In genomic region chr11:112157274-112157766, GRCh38 we compare ENCODE assay signal across 9 cellular contexts. TPM values are rescaled to one million over a fixed set of nuclear protein-coding genes. Genes with fewer than 3 reads are reported as not detected.
DNase-seq lines count a peak whose midpoint lies in the region; ATAC-seq, FAIRE-seq and TF ChIP-seq lines count a peak whose summit lies in the region.
"Had no signal": no experiment of that assay in that cellular context is flagged by ENCODE, and none has a peak within 500 bp of the region (broad histone marks: within the 10 kb centered on the region; RNA-seq: fewer than 3 reads in every experiment).

No MANE protein-coding gene starts in this region.

- H3K27ac Mint-ChIP-seq in activated CD4-positive, alpha-beta T cell treated with anti-CD3 and anti-CD28 coated beads for 36 hours = no peak overlapping the region
- H3K27ac Mint-ChIP-seq in stimulated activated effector memory CD8-positive, alpha-beta T cell treated with anti-CD3 and anti-CD28 coated beads, Interleukin-12 subunit alpha, Interleukin-12 subunit beta, amount 100 ng/mL, for 72 hours = no peak overlapping the region

- H3K4me3 Mint-ChIP-seq in activated CD4-positive, alpha-beta T cell treated with anti-CD3 and anti-CD28 coated beads for 36 hours = no peak overlapping the region
- H3K4me3 Mint-ChIP-seq in stimulated activated effector memory CD8-positive, alpha-beta T cell treated with anti-CD3 and anti-CD28 coated beads, Interleukin-12 subunit alpha, Interleukin-12 subunit beta, amount 100 ng/mL, for 72 hours = no peak overlapping the region

- H3K27me3 Mint-ChIP-seq in activated CD4-positive, alpha-beta T cell treated with anti-CD3 and anti-CD28 coated beads for 36 hours = peaks cover 7% of the 10 kb centered on the region

- intact Hi-C loops in activated CD4-positive, alpha-beta T cell treated with anti-CD3 and anti-CD28 coated beads for 36 hours (cut with DNase I, micrococcal nuclease) = no loop called here

- no peak for DNase-seq in activated CD4-positive, alpha-beta T cell treated with anti-CD3 and anti-CD28 coated beads for 36 hours
- DNase-seq in activated CD4-positive, alpha-beta T cell treated with anti-CD3 and anti-CD28 coated beads for 1 hour = no peak
- DNase-seq in SIG-M5 (lab: John Stamatoyannopoulos, UW) = peak; percentile 49
- peak; percentile 99 for DNase-seq in fibroblast of villous mesenchyme (ENCODE audit: low read depth)
- no peak for DNase-seq in stimulated activated effector memory CD8-positive, alpha-beta T cell treated with anti-CD3 and anti-CD28 coated beads, Interleukin-12 subunit alpha, Interleukin-12 subunit beta, amount 100 ng/mL, for 72 hours (ENCODE audit: low spot score in 2 of 2)
- DNase-seq in frontal cortex (ENCODE audit: low spot score in 2 of 2) = no peak
- no peak for DNase-seq in hypothalamus (lab: John Stamatoyannopoulos, UW)
- DNase-seq in DMS 273 treated with DMSO at 0.1 percent for 48 hours (lab: John Stamatoyannopoulos, UW) = no peak

- CTCF ChIA-PET in activated CD4-positive, alpha-beta T cell treated with anti-CD3 and anti-CD28 coated beads for 36 hours (lab: Charles Lee) = no interaction called here

- no peak for FAIRE-seq in frontal cortex (lab: Jason Lieb, UNC)

- H3K4me3 ChIP-seq in fibroblast of villous mesenchyme (ENCODE audit: low read depth, low read length) = no peak overlapping the region
- H3K4me3 ChIP-seq: BLaER1 had no signal

- no peak for TF ChIP-seq CTCF in fibroblast of villous mesenchyme (IDR thresholded peaks at IDR 0.05; ENCODE audit: insufficient read depth, low read depth, low read length)

- no peaks in the 10 kb centered on the region for H3K9me3 Mint-ChIP-seq in activated CD4-positive, alpha-beta T cell treated with anti-CD3 and anti-CD28 coated beads for 36 hours (ENCODE audit: low read depth)
- no peaks in the 10 kb centered on the region for H3K9me3 Mint-ChIP-seq in stimulated activated effector memory CD8-positive, alpha-beta T cell treated with anti-CD3 and anti-CD28 coated beads, Interleukin-12 subunit alpha, Interleukin-12 subunit beta, amount 100 ng/mL, for 72 hours

- ATAC-seq in activated CD4-positive, alpha-beta T cell treated with anti-CD3 and anti-CD28 coated beads for 36 hours = peak; percentile 78
- peak; percentile 98 for ATAC-seq in stimulated activated effector memory CD8-positive, alpha-beta T cell treated with anti-CD3 and anti-CD28 coated beads, Interleukin-12 subunit alpha, Interleukin-12 subunit beta, amount 100 ng/mL, for 72 hours

- H3K36me3 Mint-ChIP-seq in activated CD4-positive, alpha-beta T cell treated with anti-CD3 and anti-CD28 coated beads for 36 hours (ENCODE audit: low read depth) = no peaks in the 10 kb centered on the region
- no peaks in the 10 kb centered on the region for H3K36me3 Mint-ChIP-seq in stimulated activated effector memory CD8-positive, alpha-beta T cell treated with anti-CD3 and anti-CD28 coated beads, Interleukin-12 subunit alpha, Interleukin-12 subunit beta, amount 100 ng/mL, for 72 hours

- peaks cover 4% of the 10 kb centered on the region for H3K4me1 Mint-ChIP-seq in activated CD4-positive, alpha-beta T cell treated with anti-CD3 and anti-CD28 coated beads for 36 hours
- no peaks in the 10 kb centered on the region for H3K4me1 Mint-ChIP-seq in stimulated activated effector memory CD8-positive, alpha-beta T cell treated with anti-CD3 and anti-CD28 coated beads, Interleukin-12 subunit alpha, Interleukin-12 subunit beta, amount 100 ng/mL, for 72 hours

- POLR2A ChIA-PET in activated CD4-positive, alpha-beta T cell treated with anti-CD3 and anti-CD28 coated beads for 36 hours (lab: Charles Lee) = no interaction called here

RNA-seq across cellular contexts. Expression of gene IL18, which starts 6.6 kb away (rescaled TPM):
- not detected for total RNA-seq in activated CD4-positive, alpha-beta T cell treated with anti-CD3 and anti-CD28 coated beads for 36 hours
- total RNA-seq in fibroblast of villous mesenchyme = 1.6 and 2.2 TPM in 2 replicates
- total RNA-seq in frontal cortex = 0.82 TPM

RNA-seq across cellular contexts. Expression of gene TEX12, which starts 9.9 kb away (rescaled TPM):
- under 1 TPM; 0.32 to 0.34 TPM for total RNA-seq in activated CD4-positive, alpha-beta T cell treated with anti-CD3 and anti-CD28 coated beads for 36 hours
- total RNA-seq in fibroblast of villous mesenchyme (0.32 TPM in 1 of 2 replicates, not detected in the other), frontal cortex (not detected)

RNA-seq across cellular contexts. Expression of gene BCO2, which starts 18.0 kb away (rescaled TPM):
- total RNA-seq in activated CD4-positive, alpha-beta T cell treated with anti-CD3 and anti-CD28 coated beads for 36 hours = under 1 TPM; 0.63 to 0.75 TPM
- total RNA-seq in fibroblast of villous mesenchyme = 0.97 and 3.0 TPM in 2 replicates
- total RNA-seq in frontal cortex = 6.5 TPM

Comparison
In these comparisons a context has a peak if more than half of its experiments do, and no peak if none do; other contexts are left out.
1. DNase-seq: peak in SIG-M5 (single experiment) and fibroblast of villous mesenchyme (single experiment); none in activated CD4-positive, alpha-beta T cell treated with anti-CD3 and anti-CD28 coated beads for 36 hours (single experiment), activated CD4-positive, alpha-beta T cell treated with anti-CD3 and anti-CD28 coated beads for 1 hour (single experiment), stimulated activated effector memory CD8-positive, alpha-beta T cell treated with anti-CD3 and anti-CD28 coated beads, Interleukin-12 subunit alpha, Interleukin-12 subunit beta, amount 100 ng/mL, for 72 hours (0 of 2), frontal cortex (0 of 2), hypothalamus (0 of 51) and DMS 273 treated with DMSO at 0.1 percent for 48 hours (single experiment).